Comparison of ENCODE assay signal across 9 cellular contexts in genomic region chr22:21587803-21588611, GRCh38. TPM values are rescaled to one million over a fixed set of nuclear protein-coding genes. Genes with fewer than 3 reads are reported as not detected.
DNase-seq lines count a peak whose midpoint lies in the region; ATAC-seq and TF ChIP-seq lines count a peak whose summit lies in the region.
"Had no signal": no experiment of that assay in that cellular context is flagged by ENCODE, and none has a peak within 500 bp of the region (broad histone marks: within the 10 kb centered on the region; RNA-seq: fewer than 3 reads in every experiment).

No MANE protein-coding gene starts in this region.

- peak; percentile 18 for DNase-seq in DND-41
- DNase-seq in nucleus accumbens (lab: John Stamatoyannopoulos, UW): peak in 32 of 56 donors; percentile 3 to 55 (median 24)
- DNase-seq in mammary epithelial cell: no peak
- DNase-seq in omental fat pad (ENCODE audit: low spot score): no peak
- no peak for DNase-seq in uterus

- H3K4me2 ChIP-seq in DND-41 (ENCODE audit: insufficient read depth, low read length) (no peak overlapping the region), mammary epithelial cell (ENCODE audit: insufficient read depth, low read depth, low read length) (no peak overlapping the region)

- H2AFZ ChIP-seq in DND-41 (ENCODE audit: low read depth, low read length): no peak overlapping the region
- no peak overlapping the region for H2AFZ ChIP-seq in mammary epithelial cell (ENCODE audit: low read depth, low read length)

- peak overlapping the region; percentile 92 for H3K27ac Mint-ChIP-seq in activated naive CD8-positive, alpha-beta T cell

- H3K27ac ChIP-seq in DND-41 (ENCODE audit: low read length) (no peak overlapping the region), mammary epithelial cell (ENCODE audit: insufficient read depth, low read depth, low read length) (no peak overlapping the region), uterus (no peak overlapping the region)
- H3K27ac ChIP-seq: epithelial cell of prostate had no signal

- peak overlapping the region; percentile 51 for H3K4me3 Mint-ChIP-seq in activated naive CD8-positive, alpha-beta T cell

- peaks cover 3% of the 10 kb centered on the region for H3K36me3 Mint-ChIP-seq in activated naive CD8-positive, alpha-beta T cell

- in situ Hi-C loops in mammary epithelial cell (cut with MboI; ENCODE audit: low sequenced_read_pairs in 2 of 2): no loop called here

- H3K36me3 ChIP-seq in DND-41 (ENCODE audit: insufficient read depth, low read length) (peaks cover 47% of the 10 kb centered on the region), mammary epithelial cell (ENCODE audit: insufficient read depth, low read length) (peaks cover 5% of the 10 kb centered on the region), uterus (no peaks in the 10 kb centered on the region)

- TF ChIP-seq CTCF in DND-41 (IDR thresholded peaks at IDR 0.05; ENCODE audit: borderline replicate concordance, extremely low read depth, low read length, poor library complexity, severe bottlenecking): no peak
- no peak for TF ChIP-seq CTCF in mammary epithelial cell (conservative IDR thresholded peaks at IDR 0.05 in 1 of 2, IDR thresholded peaks at IDR 0.05 in 1 of 2; ENCODE audit: extremely low read depth in 1 of 2, insufficient read depth in 1 of 2, low read depth in 1 of 2, low read length in 2 of 2)
- no peak for TF ChIP-seq CTCF in omental fat pad (IDR thresholded peaks at IDR 0.05)
- no peak for TF ChIP-seq CTCF in uterus (IDR thresholded peaks at IDR 0.05)

- dilution Hi-C loops in mammary epithelial cell (cut with HindIII; ENCODE audit: low sequenced_read_pairs): no loop called here

- TF ChIP-seq POLR2A in uterus (IDR thresholded peaks at IDR 0.05): no peak

- peaks cover 97% of the 10 kb centered on the region for H3K79me2 ChIP-seq in DND-41 (ENCODE audit: insufficient read depth, low read length)
- peaks cover 96% of the 10 kb centered on the region for H3K79me2 ChIP-seq in mammary epithelial cell (ENCODE audit: insufficient read depth, low read length)

- intact Hi-C loops in mammary epithelial cell (cut with micrococcal nuclease): no loop called here
- intact Hi-C loops in uterus (cut with DNase I; ENCODE audit: low total_unique reads): no loop called here

- no peaks in the 10 kb centered on the region for H3K9me3 Mint-ChIP-seq in activated naive CD8-positive, alpha-beta T cell (ENCODE audit: low read depth)

- H3K9ac ChIP-seq in DND-41 (ENCODE audit: low read depth, low read length) (no peak overlapping the region), mammary epithelial cell (ENCODE audit: insufficient read depth, low read length) (no peak overlapping the region)

- H3K4me1 Mint-ChIP-seq in activated naive CD8-positive, alpha-beta T cell (ENCODE audit: low read depth): peaks cover 53% of the 10 kb centered on the region

- H4K20me1 ChIP-seq in DND-41 (ENCODE audit: insufficient read depth, low read length) (peaks cover 85% of the 10 kb centered on the region), mammary epithelial cell (ENCODE audit: insufficient read depth, low read length) (peaks cover 38% of the 10 kb centered on the region)

- H3K9me3 ChIP-seq in DND-41 (ENCODE audit: insufficient read depth, low read length, severe bottlenecking) (no peaks in the 10 kb centered on the region), mammary epithelial cell (replicated peaks; ENCODE audit: insufficient read depth, low read length) (no peaks in the 10 kb centered on the region), uterus (no peaks in the 10 kb centered on the region)

- no peaks in the 10 kb centered on the region for H3K27me3 ChIP-seq in DND-41 (ENCODE audit: insufficient read depth, low read length, poor library complexity)
- no peaks in the 10 kb centered on the region for H3K27me3 ChIP-seq in mammary epithelial cell (ENCODE audit: insufficient read depth, low read length)
- H3K27me3 ChIP-seq in uterus: no peaks in the 10 kb centered on the region

- CTCF ChIA-PET in mammary epithelial cell (lab: Charles Lee; ENCODE audit: low non-redundant PET): no interaction called here

- H3K4me3 ChIP-seq in DND-41 (ENCODE audit: low read depth in 1 of 2, low read length in 2 of 2): no peak overlapping the region
- no peak overlapping the region for H3K4me3 ChIP-seq in mammary epithelial cell (replicated peaks in 1 of 3; ENCODE audit: insufficient read depth in 1 of 3, low read depth in 2 of 3, low read length in 3 of 3)
- H3K4me3 ChIP-seq in uterus: no peak overlapping the region

- ATAC-seq in DND-41 (ENCODE audit: insufficient read depth, low read depth) (peak; percentile 75), GM21367 (IDR thresholded peaks at IDR 0.05; ENCODE audit: unreplicated experiment) (peak; percentile 69), HG03565 (IDR thresholded peaks at IDR 0.05; ENCODE audit: unreplicated experiment) (peak; percentile 72), omental fat pad (ENCODE audit: low FRiP score) (no peak)

- no peaks in the 10 kb centered on the region for H3K4me1 ChIP-seq in DND-41 (ENCODE audit: insufficient read depth, low read length)
- H3K4me1 ChIP-seq in mammary epithelial cell (ENCODE audit: insufficient read depth, low read length): peaks cover 15% of the 10 kb centered on the region
- peaks cover 0 to 3% of the 10 kb centered on the region in 2 donors for H3K4me1 ChIP-seq in uterus

- no TSS peak for BruUV-seq in mammary epithelial cell (replicated peaks; lab: Mats Ljungman, UMichigan)

- WGBS in mammary epithelial cell (ENCODE audit: low coverage, missing lambda C conversion rate): 83% methylated on average over 4 of the region's 4 CpGs

- H3K27me3 Mint-ChIP-seq in activated naive CD8-positive, alpha-beta T cell: no peaks in the 10 kb centered on the region

RNA-seq across cellular contexts. Expression of gene UBE2L3, which starts 20.5 kb away (rescaled TPM):
- total RNA-seq in mammary epithelial cell (10 to 100 TPM; 37.5 to 60.1 TPM), omental fat pad (10 to 100 TPM; 38.9 to 49.7 (median 44.0) TPM), uterus (10 to 100 TPM; 12.1 to 41.6 (median 24.1) TPM)
- 57.5 TPM for polyA plus RNA-seq in mammary epithelial cell
- 29.6 TPM for polyA minus RNA-seq in mammary epithelial cell

RNA-seq across cellular contexts. Expression of gene RIMBP3C, which starts 36.7 kb away (rescaled TPM):
- total RNA-seq in mammary epithelial cell (not detected), omental fat pad (under 1 TPM in 1 of 4 donors, not detected in 3; 0.31 TPM), uterus (not detected)
- 0.03 TPM for polyA plus RNA-seq in mammary epithelial cell
- not detected for polyA minus RNA-seq in mammary epithelial cell

RNA-seq across cellular contexts. Expression of gene YDJC, which starts 41.8 kb away (rescaled TPM):
- total RNA-seq in mammary epithelial cell: 10 to 100 TPM; 33.8 to 47.6 TPM
- polyA plus RNA-seq in mammary epithelial cell: 41.1 TPM
- 29.9 TPM for polyA minus RNA-seq in mammary epithelial cell
- 10 to 100 TPM; 14.3 to 33.3 (median 17.1) TPM for total RNA-seq in omental fat pad
- 10 to 100 TPM; 10.9 to 42.5 (median 16.0) TPM for total RNA-seq in uterus

RNA-seq across cellular contexts. Expression of gene CCDC116, which starts 44.6 kb away (rescaled TPM):
- under 1 TPM; 0.17 to 0.31 TPM for total RNA-seq in mammary epithelial cell
- polyA plus RNA-seq in mammary epithelial cell: 0.03 TPM
- polyA minus RNA-seq in mammary epithelial cell: not detected
- under 1 TPM in 3 of 4 donors, not detected in 1; 0.31 to 0.46 (median 0.36) TPM for total RNA-seq in omental fat pad
- 1 to 10 TPM in 2 of 4 donors, not detected in 2; 1.5 to 3.5 TPM for total RNA-seq in uterus

RNA-seq across cellular contexts. Expression of gene SDF2L1, which starts 54.1 kb away (rescaled TPM):
- 10 to 100 TPM; 13.3 to 52.0 TPM for total RNA-seq in mammary epithelial cell
- polyA plus RNA-seq in mammary epithelial cell: 56.2 TPM
- polyA minus RNA-seq in mammary epithelial cell: 14.6 TPM
- 10 to 100 TPM; 16.3 to 49.4 (median 34.0) TPM for total RNA-seq in omental fat pad
- 10 to 100 TPM in 2 of 4 donors, 1 to 10 TPM in 2; 1.8 to 22.4 (median 11.3) TPM for total RNA-seq in uterus

Comparison
In these comparisons a context has a peak if more than half of its experiments do, and no peak if none do; other contexts are left out.
1. DNase-seq: peak in DND-41 (single experiment) and nucleus accumbens (32 of 56); none in mammary epithelial cell (single experiment), omental fat pad (single experiment) and uterus (0 of 2).